10 cellular contexts compared by ENCODE assay signal in the genomic region with DNA sequence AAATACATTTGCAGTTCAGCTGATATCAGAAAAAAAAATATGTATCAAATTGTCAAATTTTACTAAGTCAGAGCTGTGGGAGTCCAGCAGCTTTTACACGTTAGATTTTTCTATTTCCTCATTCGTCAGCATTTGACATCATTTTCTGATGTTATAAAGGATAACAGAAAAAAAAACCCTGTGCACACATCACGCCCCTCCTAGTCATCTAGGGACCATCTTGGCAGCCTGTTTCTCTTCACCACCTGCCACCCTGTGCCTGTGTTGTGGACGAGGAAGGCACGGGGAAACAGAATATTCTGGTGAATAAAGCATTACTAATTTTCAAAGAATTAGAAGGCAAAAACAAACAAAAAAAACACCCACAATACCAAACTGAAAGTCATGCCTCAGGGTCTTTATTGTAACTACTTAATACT. TPM values are rescaled to one million over a fixed set of nuclear protein-coding genes. Genes with fewer than 3 reads are reported as not detected.
DNase-seq lines count a peak whose midpoint lies in the region; ATAC-seq and TF ChIP-seq lines count a peak whose summit lies in the region.
"Had no signal": no experiment of that assay in that cellular context is flagged by ENCODE, and none has a peak within 500 bp of the region (broad histone marks: within the 10 kb centered on the region; RNA-seq: fewer than 3 reads in every experiment).

No MANE protein-coding gene starts in this region.

- dilution Hi-C loops in mammary epithelial cell (cut with HindIII; ENCODE audit: low sequenced_read_pairs), result no loop called here

- TF ChIP-seq CTCF in mammary epithelial cell (conservative IDR thresholded peaks at IDR 0.05 in 1 of 2, IDR thresholded peaks at IDR 0.05 in 1 of 2; ENCODE audit: extremely low read depth in 1 of 2, insufficient read depth in 1 of 2, low read depth in 1 of 2, low read length in 2 of 2) (no peak), psoas muscle (IDR thresholded peaks at IDR 0.05) (no peak), right atrium auricular region (IDR thresholded peaks at IDR 0.05) (no peak), ascending aorta (IDR thresholded peaks at IDR 0.05) (no peak)

- no peak for ATAC-seq in psoas muscle

- 57% methylated on average over 5 of the region's 5 CpGs for WGBS in mammary epithelial cell (ENCODE audit: low coverage, missing lambda C conversion rate)
- WGBS in psoas muscle, 3 donors, result 22 to 34% (median 29%) methylated on average over 5 of the region's 5 CpGs

- DNase-seq in NCI-H146 (lab: John Stamatoyannopoulos, UW), result peak; percentile 15
- no peak for DNase-seq in NCI-H146 treated with DMSO at 0.1 percent for 48 hours (lab: John Stamatoyannopoulos, UW; ENCODE audit: unreplicated experiment)
- peak; percentile 40 for DNase-seq in NCI-H226
- DNase-seq in mammary epithelial cell, result no peak
- DNase-seq in psoas muscle, result no peak
- DNase-seq in right atrium auricular region (ENCODE audit: low spot score), result no peak
- no peak for DNase-seq in ascending aorta (ENCODE audit: low spot score in 2 of 2)
- no peak for DNase-seq in AML-193 (lab: John Stamatoyannopoulos, UW)
- DNase-seq: mesendoderm had no signal

- H3K9ac ChIP-seq in mammary epithelial cell (ENCODE audit: insufficient read depth, low read length), result no peak overlapping the region

- in situ Hi-C loops in mammary epithelial cell (cut with MboI; ENCODE audit: low sequenced_read_pairs in 2 of 2), result no loop called here

- H3K4me3 ChIP-seq in mammary epithelial cell (replicated peaks in 1 of 3; ENCODE audit: insufficient read depth in 1 of 3, low read depth in 2 of 3, low read length in 3 of 3) (no peak overlapping the region), psoas muscle (peak overlapping the region; percentile 3), right atrium auricular region (no peak overlapping the region), ascending aorta (no peak overlapping the region)

- H2AFZ ChIP-seq in mammary epithelial cell (ENCODE audit: low read depth, low read length), result no peak overlapping the region

- H3K79me2 ChIP-seq in mammary epithelial cell (ENCODE audit: insufficient read depth, low read length), result peaks cover 95% of the 10 kb centered on the region

- H3K9me3 ChIP-seq in mammary epithelial cell (replicated peaks; ENCODE audit: insufficient read depth, low read length) (no peaks in the 10 kb centered on the region), psoas muscle (no peaks in the 10 kb centered on the region), right atrium auricular region (no peaks in the 10 kb centered on the region), ascending aorta (no peaks in the 10 kb centered on the region)

- H3K4me2 ChIP-seq in mammary epithelial cell (ENCODE audit: insufficient read depth, low read depth, low read length), result peak overlapping the region; percentile 65

- CTCF ChIA-PET in mammary epithelial cell (lab: Charles Lee; ENCODE audit: low non-redundant PET), result no interaction called here

- H3K36me3 ChIP-seq in mammary epithelial cell (ENCODE audit: insufficient read depth, low read length), result no peaks in the 10 kb centered on the region
- H3K36me3 ChIP-seq in psoas muscle (ENCODE audit: insufficient read depth in 1 of 2, low read depth in 1 of 2), result no peaks in the 10 kb centered on the region
- no peaks in the 10 kb centered on the region for H3K36me3 ChIP-seq in right atrium auricular region
- no peaks in the 10 kb centered on the region for H3K36me3 ChIP-seq in ascending aorta

- intact Hi-C loops in mammary epithelial cell (cut with micrococcal nuclease) (no loop called here), psoas muscle (cut with DNase I) (no loop called here), ascending aorta (cut with DNase I) (no loop called here)

- H3K27ac ChIP-seq in mammary epithelial cell (ENCODE audit: insufficient read depth, low read depth, low read length), result peak overlapping the region; percentile 79
- peak overlapping the region; percentile 61 for H3K27ac ChIP-seq in psoas muscle
- no peak overlapping the region for H3K27ac ChIP-seq in right atrium auricular region
- H3K27ac ChIP-seq in ascending aorta, result no peak overlapping the region

- H3K27me3 ChIP-seq in mammary epithelial cell (ENCODE audit: insufficient read depth, low read length), result no peaks in the 10 kb centered on the region
- no peaks in the 10 kb centered on the region for H3K27me3 ChIP-seq in psoas muscle (ENCODE audit: insufficient read depth in 3 of 3, low read length in 2 of 3)
- H3K27me3 ChIP-seq in right atrium auricular region, result no peaks in the 10 kb centered on the region
- no peaks in the 10 kb centered on the region for H3K27me3 ChIP-seq in ascending aorta
- H3K27me3 ChIP-seq: dorsolateral prefrontal cortex had no signal

- no peaks in the 10 kb centered on the region for H4K20me1 ChIP-seq in mammary epithelial cell (ENCODE audit: insufficient read depth, low read length)

- BruUV-seq in mammary epithelial cell (replicated peaks; lab: Mats Ljungman, UMichigan), result no TSS peak

- H3K4me1 ChIP-seq in mammary epithelial cell (ENCODE audit: insufficient read depth, low read length), result peaks cover 49% of the 10 kb centered on the region
- peaks cover 76% of the 10 kb centered on the region for H3K4me1 ChIP-seq in psoas muscle
- H3K4me1 ChIP-seq in right atrium auricular region, result peaks cover 0 to 43% of the 10 kb centered on the region in 2 donors
- H3K4me1 ChIP-seq in ascending aorta, result peaks cover 0 to 9% of the 10 kb centered on the region in 2 donors

RNA-seq across cellular contexts. Expression of a gene that starts 12.4 kb away (rescaled TPM):
- total RNA-seq in mammary epithelial cell (10 to 100 TPM; 22.7 to 22.8 TPM), psoas muscle (100 to 1,000 TPM in 2 of 4 donors, 10 to 100 TPM in 2; 49.3 to 284 (median 92.5) TPM), right atrium auricular region (10 to 100 TPM; 17.7 to 24.4 TPM), ascending aorta (15.0 TPM)
- polyA plus RNA-seq in mammary epithelial cell (24.0 TPM), psoas muscle (10 to 100 TPM; 32.0 to 75.3 (median 72.3) TPM)
- polyA minus RNA-seq in mammary epithelial cell, result 17.7 TPM

Comparison
In these comparisons a context has a peak if more than half of its experiments do, and no peak if none do; other contexts are left out.
1. DNase-seq: peak in NCI-H146 (single experiment) and NCI-H226 (single experiment); none in NCI-H146 treated with DMSO at 0.1 percent for 48 hours (single experiment), mammary epithelial cell (single experiment), psoas muscle (0 of 2), right atrium auricular region (single experiment), ascending aorta (0 of 2) and AML-193 (0 of 2).
2. H3K27ac ChIP-seq: peak in mammary epithelial cell (single experiment) and psoas muscle (single experiment); none in right atrium auricular region (0 of 2) and ascending aorta (0 of 2).